In genomic region chr1:117398957-117399356, GRCh38 we compare ENCODE assay signal across 29 cellular contexts.
"Had no signal": no experiment of that assay in that cellular context is flagged by ENCODE, and none has a peak within 500 bp of the region (broad histone marks: within the 10 kb centered on the region; RNA-seq: fewer than 3 reads in every experiment).

No MANE protein-coding gene starts in this region.

- H3K4me1 Mint-ChIP-seq: nephron had no signal

- DNase-seq: kidney glomerular epithelial cell; left cardiac atrium; left ventricle myocardium superior; lower lobe of right lung; mammary epithelial cell; mesenchymal stem cell; naive thymus-derived CD8-positive, alpha-beta T cell; nucleus accumbens; pancreas; posterior cingulate gyrus; retina; stimulated activated CD4-positive, alpha-beta T cell treated with anti-CD3 and anti-CD28 coated beads, Interleukin-12 subunit alpha, Interleukin-12 subunit beta, amount 100 ng/mL, for 4 hours; stimulated activated CD4-positive, alpha-beta T cell treated with anti-CD3 and anti-CD28 coated beads, Interleukin-15, amount 100 ng/mL, for 24 hours; stimulated activated CD4-positive, alpha-beta T cell treated with anti-CD3 and anti-CD28 coated beads, Interleukin-2, amount 100 ng/mL, for 24 hours; stimulated activated CD4-positive, alpha-beta T cell treated with anti-CD3 and anti-CD28 coated beads, Interleukin-4, amount 100 ng/mL, for 1 hour; stimulated activated naive B cell treated with anti-CD40 and anti-IgM and Interleukin-4, amounts not matched to agents 10 μg/mL and 1 μg/mL and 100 μg/mL, for 72 hours; substantia nigra; thyroid gland; transverse colon; upper lobe of left lung had no signal

- H3K27ac Mint-ChIP-seq: nephron; stimulated activated naive B cell treated with anti-CD40 and anti-IgM and Interleukin-4, amounts not matched to agents 10 μg/mL and 1 μg/mL and 100 μg/mL, for 72 hours; stimulated activated naive CD8-positive, alpha-beta T cell treated with anti-CD3 and anti-CD28 coated beads, Interleukin-15, Interleukin-2, amounts not matched to agents 100 ng/mL and 50 ng/mL, for 24 hours had no signal

- H3K4me3 Mint-ChIP-seq: nephron; neural crest cell; stimulated activated naive B cell treated with anti-CD40 and anti-IgM and Interleukin-4, amounts not matched to agents 10 μg/mL and 1 μg/mL and 100 μg/mL, for 72 hours; stimulated activated naive CD8-positive, alpha-beta T cell treated with anti-CD3 and anti-CD28 coated beads, Interleukin-15, Interleukin-2, amounts not matched to agents 100 ng/mL and 50 ng/mL, for 24 hours had no signal

- ATAC-seq: left cardiac atrium; left lobe of liver; left ventricle myocardium superior; lower lobe of right lung; naive thymus-derived CD8-positive, alpha-beta T cell; pancreas; right cardiac atrium; sciatic nerve; stimulated activated naive B cell treated with anti-CD40 and anti-IgM and Interleukin-4, amounts not matched to agents 10 μg/mL and 1 μg/mL and 100 μg/mL, for 72 hours had no signal

- H3K27me3 Mint-ChIP-seq: naive thymus-derived CD8-positive, alpha-beta T cell; stimulated activated naive B cell treated with anti-CD40 and anti-IgM and Interleukin-4, amounts not matched to agents 10 μg/mL and 1 μg/mL and 100 μg/mL, for 72 hours; stimulated activated naive CD8-positive, alpha-beta T cell treated with anti-CD3 and anti-CD28 coated beads, Interleukin-15, Interleukin-2, amounts not matched to agents 100 ng/mL and 50 ng/mL, for 24 hours had no signal

- H3K4me3 ChIP-seq: lower lobe of right lung, pancreas, prostate gland, skin epidermis, thyroid gland, transverse colon, upper lobe of left lung, vagina had no signal
